Comparison of ENCODE assay signal across 11 cellular contexts in the genomic region with DNA sequence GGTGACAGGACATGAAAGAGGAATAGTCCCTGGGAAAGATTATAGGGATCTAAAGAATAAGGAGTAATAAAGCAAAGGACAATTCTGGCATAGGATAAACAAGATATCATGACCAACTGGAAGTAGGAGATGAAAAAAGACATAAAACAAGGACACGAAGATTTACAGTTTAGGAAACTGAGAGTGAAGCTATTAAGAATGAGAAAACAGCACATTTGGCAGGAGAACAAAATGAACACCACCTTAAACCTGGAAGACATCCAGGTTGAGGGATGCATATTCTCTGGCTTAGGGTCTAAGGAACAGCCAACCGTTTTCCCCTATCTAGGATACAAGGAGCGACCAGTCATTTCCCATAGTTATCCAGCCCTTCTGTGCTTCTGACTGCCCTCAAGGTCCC. TPM values are rescaled to one million over a fixed set of nuclear protein-coding genes. Genes with fewer than 3 reads are reported as not detected.
DNase-seq lines count a peak whose midpoint lies in the region; ATAC-seq and TF ChIP-seq lines count a peak whose summit lies in the region.
"Had no signal": no experiment of that assay in that cellular context is flagged by ENCODE, and none has a peak within 500 bp of the region (broad histone marks: within the 10 kb centered on the region; RNA-seq: fewer than 3 reads in every experiment).

No MANE protein-coding gene starts in this region.

- H3K36me3 ChIP-seq in skeletal muscle tissue (ENCODE audit: control insufficient read depth in 3 of 3, insufficient read depth in 3 of 3, low read length in 3 of 3): peaks cover 0 to 6% (median 0%) of the 10 kb centered on the region in 3 donors
- H3K36me3 ChIP-seq: adrenal gland had no signal

- H3K4me1 ChIP-seq in skeletal muscle tissue (ENCODE audit: control insufficient read depth in 3 of 3, insufficient read depth in 3 of 3, low read length in 3 of 3): peaks cover 14 to 35% (median 23%) of the 10 kb centered on the region in 3 donors

- no peaks in the 10 kb centered on the region for H3K27me3 ChIP-seq in skeletal muscle tissue (ENCODE audit: control insufficient read depth in 3 of 3, insufficient read depth in 3 of 3, low read length in 3 of 3)
- H3K27me3 ChIP-seq: adrenal gland had no signal

- no peaks in the 10 kb centered on the region for H3K9me3 ChIP-seq in skeletal muscle tissue (ENCODE audit: control insufficient read depth in 3 of 3, low read length in 3 of 3)
- H3K9me3 ChIP-seq: adrenal gland had no signal

- H3K9ac ChIP-seq in skeletal muscle tissue (ENCODE audit: low read depth in 1 of 3, low read length in 3 of 3): peak overlapping the region; percentile 40 to 100 (median 100)

- no peak for ATAC-seq in HG02588 (IDR thresholded peaks at IDR 0.05; ENCODE audit: unreplicated experiment)

- DNase-seq in DMS 273 (lab: John Stamatoyannopoulos, UW; ENCODE audit: unreplicated experiment) (peak; percentile 21), DMS 273 treated with DMSO at 0.1 percent for 48 hours (lab: John Stamatoyannopoulos, UW) (no peak), fibroblast of the aortic adventitia (ENCODE audit: low read depth) (peak; percentile 12), NOMO-1 treated with DMSO at 0.1 percent for 48 hours (lab: John Stamatoyannopoulos, UW; ENCODE audit: unreplicated experiment) (no peak), kidney tubule cell (ENCODE audit: low spot score) (no peak)
- DNase-seq: NCI-H524 treated with DMSO at 0.1 percent for 48 hours had no signal

- H3K4me3 ChIP-seq in WI38 (ENCODE audit: low read depth, low read length): peak overlapping the region; percentile 94
- peak overlapping the region; percentile 97 for H3K4me3 ChIP-seq in fibroblast of the aortic adventitia (ENCODE audit: low read depth, low read length)
- H3K4me3 ChIP-seq in skeletal muscle tissue (ENCODE audit: low read length in 3 of 3): peak overlapping the region; percentile 54 to 99 (median 94)

- no peak overlapping the region for H3K27ac ChIP-seq in skeletal muscle tissue (ENCODE audit: low read depth, low read length)
- H3K27ac ChIP-seq: 22Rv1 had no signal

- TF ChIP-seq CTCF in WI38 (IDR thresholded peaks at IDR 0.05; ENCODE audit: low read depth, low read length) (no peak), fibroblast of the aortic adventitia (IDR thresholded peaks at IDR 0.05; ENCODE audit: insufficient read depth, low read length) (no peak)

RNA-seq across cellular contexts. Expression of gene TRIP11, which starts 1.9 kb away (rescaled TPM):
- total RNA-seq in fibroblast of the aortic adventitia (ENCODE audit: low replicate concordance) (37.0 and 53.3 TPM in 2 replicates), skeletal muscle tissue (10.4 TPM)

Comparison
In these comparisons a context has a peak if more than half of its experiments do, and no peak if none do; other contexts are left out.
1. DNase-seq: peak in DMS 273 (single experiment) and fibroblast of the aortic adventitia (single experiment); none in DMS 273 treated with DMSO at 0.1 percent for 48 hours (single experiment), NOMO-1 treated with DMSO at 0.1 percent for 48 hours (single experiment) and kidney tubule cell (single experiment).
2. Peak in every context shown above with its lines, with median percentiles within 50 percentile points of each other: H3K4me3 ChIP-seq.